ENCODE assay signal across 4 cellular contexts in genomic region chr12:72018-72417, GRCh38. TPM values are rescaled to one million over a fixed set of nuclear protein-coding genes. Genes with fewer than 3 reads are reported as not detected.
"Had no signal": no experiment of that assay in that cellular context is flagged by ENCODE, and none has a peak within 500 bp of the region (broad histone marks: within the 10 kb centered on the region; RNA-seq: fewer than 3 reads in every experiment).

No MANE protein-coding gene starts in this region.

RNA-seq across cellular contexts. Expression of gene IQSEC3, which starts 5.5 kb away (rescaled TPM):
- total RNA-seq: H4, HFFc6, HT1080 had no signal
- polyA plus RNA-seq: IgD-negative memory B cell had no signal
